12 cellular contexts compared by ENCODE assay signal in the genomic region with DNA sequence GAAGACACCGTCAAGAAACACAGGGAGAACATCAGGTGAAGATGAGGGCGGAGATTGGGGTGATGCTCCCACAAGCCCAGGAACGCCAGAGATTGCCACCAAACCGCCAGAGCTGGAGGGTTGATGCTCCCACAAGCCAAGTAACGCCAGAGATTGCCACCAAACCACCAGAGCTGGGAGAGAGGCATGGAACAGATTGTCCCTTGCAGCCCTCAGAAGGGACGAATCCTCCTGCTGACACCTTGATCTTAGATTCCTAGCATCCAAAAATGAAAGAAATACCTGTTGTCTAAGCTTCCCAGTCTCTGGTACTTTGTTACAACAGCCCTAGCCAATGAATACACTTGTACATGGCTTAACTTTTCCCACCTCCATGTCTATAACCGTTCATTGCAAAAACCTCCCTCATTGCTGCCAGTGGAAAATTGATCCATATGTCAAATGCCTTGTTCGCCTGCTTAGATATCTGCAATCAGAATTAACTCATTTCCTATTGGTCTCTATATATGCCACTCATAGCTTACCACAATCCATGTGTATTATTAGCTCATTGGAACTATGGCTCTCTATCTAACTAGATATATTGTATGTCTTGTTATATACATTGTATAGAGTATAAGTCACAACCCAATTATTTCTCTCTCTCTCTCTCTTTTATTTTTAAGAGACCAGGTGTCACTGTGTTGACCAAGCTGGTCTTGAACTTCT.
A peak's percentile ranks its signal among the peaks of the same experiment; 100 is the strongest.
DNase-seq lines count a peak whose midpoint lies in the region; ATAC-seq lines count a peak whose summit lies in the region.
"Had no signal": no experiment of that assay in that cellular context is flagged by ENCODE, and none has a peak within 500 bp of the region (broad histone marks: within the 10 kb centered on the region; RNA-seq: fewer than 3 reads in every experiment).

No MANE protein-coding gene starts in this region.

- H3K36me3 ChIP-seq in BLaER1 treated with 17β-estradiol and CSF1 and Interleukin-3, amounts not matched to agents 10 nM and 100 nM: no peaks in the 10 kb centered on the region
- H3K36me3 ChIP-seq: SJSA1 had no signal

- H3K9ac ChIP-seq in BLaER1 treated with 17β-estradiol and CSF1 and Interleukin-3, amounts not matched to agents 10 nM and 100 nM: peak overlapping the region in 7 of 11 experiments; percentile 43 to 86 (median 77); a peak in 13 of 22 replicates
- H3K9ac ChIP-seq: parathyroid adenoma had no signal

- H3K9me3 ChIP-seq in BLaER1 treated with 17β-estradiol and CSF1 and Interleukin-3, amounts not matched to agents 10 nM and 100 nM (replicated peaks in 1 of 11): peaks cover 3 to 22% (median 11%) of the 10 kb centered on the region in 11 experiments; a peak in 13 of 22 replicates
- H3K9me3 ChIP-seq in mononuclear cell (ENCODE audit: low read depth, low read length): no peaks in the 10 kb centered on the region
- H3K9me3 ChIP-seq: SJSA1 had no signal

- peak overlapping the region; percentile 68 for H3K4me3 Mint-ChIP-seq in activated T-helper 1 cell treated with anti-CD3 and anti-CD28 coated beads, Interleukin-12 subunit alpha, Interleukin-12 subunit beta, Interleukin-2, Interleukin-4 antibody, amounts not matched to agents 30 ng/mL and 10 ng/mL and 1 ng/mL, durations not matched to agents 14 hours and 24 hours and 36 hours
- H3K4me3 Mint-ChIP-seq: brain had no signal

- H4K20me1 ChIP-seq in BLaER1 treated with 17β-estradiol and CSF1 and Interleukin-3, amounts not matched to agents 10 nM and 100 nM: no peaks in the 10 kb centered on the region

- peaks cover 3% of the 10 kb centered on the region for H3K27me3 Mint-ChIP-seq in activated T-helper 1 cell treated with anti-CD3 and anti-CD28 coated beads, Interleukin-12 subunit alpha, Interleukin-12 subunit beta, Interleukin-2, Interleukin-4 antibody, amounts not matched to agents 30 ng/mL and 10 ng/mL and 1 ng/mL, durations not matched to agents 14 hours and 24 hours and 36 hours (ENCODE audit: insufficient read depth)

- intact Hi-C loops in activated T-helper 1 cell treated with anti-CD3 and anti-CD28 coated beads, Interleukin-12 subunit alpha, Interleukin-12 subunit beta, Interleukin-2, Interleukin-4 antibody, amounts not matched to agents 30 ng/mL and 10 ng/mL and 1 ng/mL, durations not matched to agents 14 hours and 24 hours and 36 hours (cut with micrococcal nuclease): loop anchor here (2.0 to 10.0 kb wide), 4 partner anchors 14 to 727 kb away; partner anchors contain the start of genes COX20 and DESI2

- peak; percentile 2 for ATAC-seq in GM21528 (IDR thresholded peaks at IDR 0.05; ENCODE audit: low FRiP score, unreplicated experiment)
- no peak for ATAC-seq in HG03159 (IDR thresholded peaks at IDR 0.05; ENCODE audit: unreplicated experiment)
- no peak for ATAC-seq in HG03196 (IDR thresholded peaks at IDR 0.05; ENCODE audit: unreplicated experiment)

- no peak for DNase-seq in activated T-helper 1 cell treated with anti-CD3 and anti-CD28 coated beads, Interleukin-12 subunit alpha, Interleukin-12 subunit beta, Interleukin-2, Interleukin-4 antibody, amounts not matched to agents 30 ng/mL and 10 ng/mL and 1 ng/mL, durations not matched to agents 14 hours and 24 hours and 36 hours (ENCODE audit: low spot score)
- DNase-seq in HPDE6-E6E7 (ENCODE audit: extremely low spot score) (no peak), cerebellum (ENCODE audit: low spot score) (no peak)
- DNase-seq: NCI-H345 had no signal

- peak overlapping the region; percentile 91 for H3K27ac Mint-ChIP-seq in activated T-helper 1 cell treated with anti-CD3 and anti-CD28 coated beads, Interleukin-12 subunit alpha, Interleukin-12 subunit beta, Interleukin-2, Interleukin-4 antibody, amounts not matched to agents 30 ng/mL and 10 ng/mL and 1 ng/mL, durations not matched to agents 14 hours and 24 hours and 36 hours
- H3K27ac Mint-ChIP-seq: brain had no signal

- peaks cover 15% of the 10 kb centered on the region for H3K36me3 Mint-ChIP-seq in activated T-helper 1 cell treated with anti-CD3 and anti-CD28 coated beads, Interleukin-12 subunit alpha, Interleukin-12 subunit beta, Interleukin-2, Interleukin-4 antibody, amounts not matched to agents 30 ng/mL and 10 ng/mL and 1 ng/mL, durations not matched to agents 14 hours and 24 hours and 36 hours (ENCODE audit: low read depth)
- H3K36me3 Mint-ChIP-seq: brain had no signal

- no peaks in the 10 kb centered on the region for H3K27me3 ChIP-seq in BLaER1 treated with 17β-estradiol and CSF1 and Interleukin-3, amounts not matched to agents 10 nM and 100 nM
- H3K27me3 ChIP-seq in mononuclear cell (ENCODE audit: insufficient read depth, low read length): no peaks in the 10 kb centered on the region
- H3K27me3 ChIP-seq: SJSA1 had no signal

- H3K4me2 ChIP-seq in BLaER1 treated with 17β-estradiol and CSF1 and Interleukin-3, amounts not matched to agents 10 nM and 100 nM: peak overlapping the region in 8 of 11 experiments; percentile 6 to 96 (median 82); a peak in 14 of 22 replicates

- peak overlapping the region in 9 of 11 experiments; percentile 91 to 99 (median 96); a peak in 19 of 22 replicates for H3K27ac ChIP-seq in BLaER1 treated with 17β-estradiol and CSF1 and Interleukin-3, amounts not matched to agents 10 nM and 100 nM

- H3K4me1 Mint-ChIP-seq in activated T-helper 1 cell treated with anti-CD3 and anti-CD28 coated beads, Interleukin-12 subunit alpha, Interleukin-12 subunit beta, Interleukin-2, Interleukin-4 antibody, amounts not matched to agents 30 ng/mL and 10 ng/mL and 1 ng/mL, durations not matched to agents 14 hours and 24 hours and 36 hours (ENCODE audit: low read depth): peaks cover 69% of the 10 kb centered on the region
- H3K4me1 Mint-ChIP-seq: brain had no signal

- H3K4me3 ChIP-seq in BLaER1 treated with 17β-estradiol and CSF1 and Interleukin-3, amounts not matched to agents 10 nM and 100 nM: peak overlapping the region in 6 of 10 experiments; percentile 11 to 61 (median 54); a peak in 11 of 20 replicates
- peak overlapping the region; percentile 49 for H3K4me3 ChIP-seq in mononuclear cell (ENCODE audit: low read length)
- H3K4me3 ChIP-seq: SJSA1 had no signal

- H3K9me3 Mint-ChIP-seq in activated T-helper 1 cell treated with anti-CD3 and anti-CD28 coated beads, Interleukin-12 subunit alpha, Interleukin-12 subunit beta, Interleukin-2, Interleukin-4 antibody, amounts not matched to agents 30 ng/mL and 10 ng/mL and 1 ng/mL, durations not matched to agents 14 hours and 24 hours and 36 hours: peaks cover 13% of the 10 kb centered on the region

- H3K4me1 ChIP-seq in BLaER1 treated with 17β-estradiol and CSF1 and Interleukin-3, amounts not matched to agents 10 nM and 100 nM: peaks cover 13 to 67% (median 62%) of the 10 kb centered on the region in 10 experiments
- peaks cover 62% of the 10 kb centered on the region for H3K4me1 ChIP-seq in mononuclear cell (ENCODE audit: insufficient read depth, low read length)
